ENCODE assay signal across 11 cellular contexts in genomic region chr2:21683838-21684237, GRCh38.
"Had no signal": no experiment of that assay in that cellular context is flagged by ENCODE, and none has a peak within 500 bp of the region (broad histone marks: within the 10 kb centered on the region; RNA-seq: fewer than 3 reads in every experiment).

No MANE protein-coding gene starts in this region.

- FAIRE-seq: H1, H54 had no signal

- DNase-seq: GM23248, GOT3, H7, H9, HCEC 1CT, HFFc6 had no signal

- H2AFZ ChIP-seq: GM23248, GM23338 had no signal

- H3K36me3 ChIP-seq: HAP-1 had no signal

- H3K4me1 ChIP-seq: HAP-1 had no signal

- H3K27ac ChIP-seq: GM23248 had no signal

- ATAC-seq: GM23338, HCT116 had no signal

- H3K9me3 ChIP-seq: HAP-1 had no signal

- H3K9ac ChIP-seq: GM23248 had no signal

- H3K4me3 ChIP-seq: GM23248, GM23338, HAP-1 had no signal

- H3K4me2 ChIP-seq: GM23338 had no signal
